In genomic region chr13:101639711-101640110, GRCh38 we compare ENCODE assay signal across 16 cellular contexts.
"Had no signal": no experiment of that assay in that cellular context is flagged by ENCODE, and none has a peak within 500 bp of the region (broad histone marks: within the 10 kb centered on the region; RNA-seq: fewer than 3 reads in every experiment).

No MANE protein-coding gene starts in this region.

- H3K27ac ChIP-seq: adrenal gland, colonic mucosa, prostate gland, suprapubic skin, VCaP had no signal

- H3K36me3 ChIP-seq: adrenal gland, colonic mucosa, prostate gland, suprapubic skin had no signal

- H3K27me3 ChIP-seq: adrenal gland, colonic mucosa, suprapubic skin had no signal

- H3K4me3 ChIP-seq: adrenal gland, colonic mucosa, prostate gland, suprapubic skin had no signal

- H3K9me3 ChIP-seq: colonic mucosa, prostate gland, suprapubic skin had no signal

- H3K4me1 ChIP-seq: adrenal gland, colonic mucosa, prostate gland, suprapubic skin had no signal

- DNase-seq: activated CD4-positive, alpha-beta T cell treated with anti-CD3 and anti-CD28 coated beads for 1 hour; activated CD4-positive, alpha-beta T cell treated with anti-CD3 and anti-CD28 coated beads, Interleukin-2, amount 50 U/mL, for 4 hours; activated naive CD4-positive, alpha-beta T cell treated with anti-CD3 and anti-CD28 coated beads for 36 hours; adrenal gland; colonic mucosa; effector CD8-positive, alpha-beta T cell; head of caudate nucleus; kidney glomerular epithelial cell; nephron progenitor cell; occipital lobe; right cardiac atrium; stimulated activated naive CD8-positive, alpha-beta T cell treated with anti-CD3 and anti-CD28 coated beads, Interleukin-15, Interleukin-2, amounts not matched to agents 100 U/mL and 50 U/mL, for 24 hours; trophoblast cell had no signal
